1 cellular context compared by ENCODE assay signal in genomic region chr14:39219075-39219499, GRCh38.
TF ChIP-seq lines count a peak whose summit lies in the region.

No MANE protein-coding gene starts in this region.

TF ChIP-seq in HepG2, 621 proteins besides CTCF, POLR2A, EP300 and RAD21 (continued from another document and continues in another):
- TF ChIP-seq ZNF142 (CRISPR knock-in tag; IDR thresholded peaks at IDR 0.05) (no peak), TIGD3 (CRISPR knock-in tag; IDR thresholded peaks at IDR 0.05; ENCODE audit: borderline replicate concordance) (no peak), ZUFSP (CRISPR knock-in tag; IDR thresholded peaks at IDR 0.05; ENCODE audit: borderline replicate concordance) (no peak), ELK4 (CRISPR knock-in tag; IDR thresholded peaks at IDR 0.05; ENCODE audit: borderline replicate concordance) (no peak), BCL6 (CRISPR knock-in tag; IDR thresholded peaks at IDR 0.05) (no peak), ZNF296 (CRISPR knock-in tag; conservative IDR thresholded peaks at IDR 0.05) (no peak), SALL2 (CRISPR knock-in tag; IDR thresholded peaks at IDR 0.05) (no peak), IRF9 (CRISPR knock-in tag; IDR thresholded peaks at IDR 0.05; ENCODE audit: borderline replicate concordance) (no peak), ZNF30 (CRISPR knock-in tag; IDR thresholded peaks at IDR 0.05) (no peak), ZNF883 (CRISPR knock-in tag; IDR thresholded peaks at IDR 0.05; ENCODE audit: not compliant biosample characterization) (no peak), MIER2 (CRISPR knock-in tag; IDR thresholded peaks at IDR 0.05) (peak; percentile 49; the same call in 1 of the 2 replicates), KDM2A (CRISPR knock-in tag; IDR thresholded peaks at IDR 0.05; ENCODE audit: borderline replicate concordance, low read depth) (no peak), ATF2 (CRISPR knock-in tag; IDR thresholded peaks at IDR 0.05) (no peak), SP1 (IDR thresholded peaks at IDR 0.05) (no peak), SP1 (CRISPR knock-in tag; IDR thresholded peaks at IDR 0.05) (no peak), ZNF205 (CRISPR knock-in tag; IDR thresholded peaks at IDR 0.05) (no peak), CREM (IDR thresholded peaks at IDR 0.05) (no peak), CREM (CRISPR knock-in tag; IDR thresholded peaks at IDR 0.05) (no peak), HMGXB3 (CRISPR knock-in tag; IDR thresholded peaks at IDR 0.05; ENCODE audit: borderline replicate concordance) (no peak), ZNF770 (CRISPR knock-in tag; IDR thresholded peaks at IDR 0.05) (no peak), ZNF704 (CRISPR knock-in tag; IDR thresholded peaks at IDR 0.05; ENCODE audit: borderline replicate concordance) (no peak), ZNF761 (CRISPR knock-in tag; conservative IDR thresholded peaks at IDR 0.05) (no peak), HNF1A (IDR thresholded peaks at IDR 0.05; ENCODE audit: low read depth) (no peak), HNF1A (CRISPR knock-in tag; IDR thresholded peaks at IDR 0.05; ENCODE audit: borderline replicate concordance) (no peak)
